In the genomic region with DNA sequence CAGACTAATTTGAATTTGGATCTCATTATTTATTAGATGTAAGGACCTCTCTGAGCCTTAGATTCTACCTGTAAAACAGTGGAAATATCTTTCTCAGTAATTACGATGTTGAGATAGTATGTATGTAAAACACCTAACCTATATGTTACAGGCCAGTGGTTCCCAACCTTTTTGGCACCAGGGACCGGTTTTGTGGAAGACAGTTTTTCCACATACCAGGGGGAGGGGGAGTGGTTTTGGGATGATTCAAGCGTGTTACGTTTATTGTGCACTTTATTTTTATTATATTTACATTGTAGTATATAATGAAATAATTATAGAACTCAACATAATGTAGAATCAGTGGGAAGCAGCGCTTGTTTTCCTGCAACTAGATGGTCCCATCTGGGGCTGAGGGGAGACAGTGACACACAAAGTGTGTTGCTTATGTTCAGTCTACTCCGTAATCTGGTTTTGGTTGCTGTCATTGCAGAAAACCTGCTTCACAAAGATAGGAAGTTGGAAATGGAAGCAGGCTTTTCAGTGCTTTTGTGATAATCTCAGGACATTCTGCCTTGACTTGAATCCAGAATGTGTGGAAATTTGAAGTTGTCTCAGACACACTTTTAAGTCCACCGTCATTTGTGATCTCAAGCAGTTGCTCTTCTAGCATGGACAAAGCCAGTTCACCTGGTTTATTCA, we compare ENCODE assay signal across 30 cellular contexts.
"Had no signal": no experiment of that assay in that cellular context is flagged by ENCODE, and none has a peak within 500 bp of the region (broad histone marks: within the 10 kb centered on the region; RNA-seq: fewer than 3 reads in every experiment).

No MANE protein-coding gene starts in this region.

- H3K4me3 ChIP-seq: adrenal gland, body of pancreas, coronary artery, dorsolateral prefrontal cortex, esophagus muscularis mucosa, gastrocnemius medialis, heart right ventricle had no signal

- DNase-seq: activated CD4-positive, alpha-beta memory T cell treated with anti-CD3 and anti-CD28 coated beads for 36 hours; activated CD4-positive, alpha-beta T cell treated with anti-CD3 and anti-CD28 coated beads for 36 hours; activated CD4-positive, alpha-beta T cell treated with anti-CD3 and anti-CD28 coated beads, Interleukin-2, amount 10 ng/mL, durations not matched to agents 24 days and 14 days; activated CD4-positive, CD25-positive, alpha-beta regulatory T cell; activated CD4-positive, CD25-positive, alpha-beta regulatory T cell treated with anti-CD3 and anti-CD28 coated beads, Interleukin-2, amount 50 U/mL, for 72 hours; activated CD8-positive, alpha-beta memory T cell treated with anti-CD3 and anti-CD28 coated beads, Interleukin-2, amount 10 ng/mL, durations not matched to agents 7 days and 5 days; activated CD8-positive, alpha-beta memory T cell treated with anti-CD3 and anti-CD28 coated beads, Interleukin-2, amount 50 U/mL, for 4 hours; activated CD8-positive, alpha-beta T cell treated with anti-CD3 and anti-CD28 coated beads, Interleukin-2, amount 10 ng/mL, durations not matched to agents 7 days and 5 days; activated effector memory CD4-positive, alpha-beta T cell treated with anti-CD3 and anti-CD28 coated beads, Interleukin-2, amount 50 U/mL, for 16 hours; activated naive CD4-positive, alpha-beta T cell treated with anti-CD3 and anti-CD28 coated beads for 36 hours; activated naive CD8-positive, alpha-beta T cell treated with anti-CD3 and anti-CD28 coated beads for 36 hours; activated naive CD8-positive, alpha-beta T cell treated with anti-CD3 and anti-CD28 coated beads, Interleukin-2, amount 50 U/mL, for 24 hours; activated T-cell treated with anti-CD3 and anti-CD28 coated beads, Interleukin-2, amount 50 U/mL, for 1 hour; activated T-cell treated with anti-CD3 and anti-CD28 coated beads, Interleukin-2, amount 50 U/mL, for 48 hours; adrenal gland; aorta; body of pancreas; central memory CD4-positive, alpha-beta T cell; dorsolateral prefrontal cortex; effector memory CD4-positive, alpha-beta T cell; endodermal cell; foreskin keratinocyte; gastrocnemius medialis; glutamatergic neuron; heart right ventricle; T-helper 1 cell; T-helper 17 cell; T1000 had no signal

- H3K36me3 ChIP-seq: adrenal gland, esophagus muscularis mucosa, gastrocnemius medialis had no signal

- H3K4me1 ChIP-seq: foreskin keratinocyte had no signal

- H3K27ac ChIP-seq: adrenal gland, body of pancreas, coronary artery, dorsolateral prefrontal cortex, esophagus muscularis mucosa, foreskin keratinocyte, gastrocnemius medialis had no signal

- H3K9me3 ChIP-seq: adrenal gland, body of pancreas, esophagus muscularis mucosa, gastrocnemius medialis, heart right ventricle had no signal

- H3K27me3 ChIP-seq: adrenal gland, body of pancreas, dorsolateral prefrontal cortex, esophagus muscularis mucosa, foreskin keratinocyte, gastrocnemius medialis, heart right ventricle had no signal

- ATAC-seq: activated CD4-positive, alpha-beta T cell treated with anti-CD3 and anti-CD28 coated beads for 36 hours; activated CD8-positive, alpha-beta memory T cell treated with anti-CD3 and anti-CD28 coated beads, Interleukin-2, amount 10 ng/mL, durations not matched to agents 7 days and 5 days; activated CD8-positive, alpha-beta T cell treated with anti-CD3 and anti-CD28 coated beads, Interleukin-2, amount 10 ng/mL, durations not matched to agents 7 days and 5 days; activated naive CD8-positive, alpha-beta T cell treated with anti-CD3 and anti-CD28 coated beads, Interleukin-2, amount 50 U/mL, for 24 hours; body of pancreas; foreskin keratinocyte; gastrocnemius medialis; T-helper 17 cell had no signal
